1 cellular context compared by ENCODE assay signal in the genomic region with DNA sequence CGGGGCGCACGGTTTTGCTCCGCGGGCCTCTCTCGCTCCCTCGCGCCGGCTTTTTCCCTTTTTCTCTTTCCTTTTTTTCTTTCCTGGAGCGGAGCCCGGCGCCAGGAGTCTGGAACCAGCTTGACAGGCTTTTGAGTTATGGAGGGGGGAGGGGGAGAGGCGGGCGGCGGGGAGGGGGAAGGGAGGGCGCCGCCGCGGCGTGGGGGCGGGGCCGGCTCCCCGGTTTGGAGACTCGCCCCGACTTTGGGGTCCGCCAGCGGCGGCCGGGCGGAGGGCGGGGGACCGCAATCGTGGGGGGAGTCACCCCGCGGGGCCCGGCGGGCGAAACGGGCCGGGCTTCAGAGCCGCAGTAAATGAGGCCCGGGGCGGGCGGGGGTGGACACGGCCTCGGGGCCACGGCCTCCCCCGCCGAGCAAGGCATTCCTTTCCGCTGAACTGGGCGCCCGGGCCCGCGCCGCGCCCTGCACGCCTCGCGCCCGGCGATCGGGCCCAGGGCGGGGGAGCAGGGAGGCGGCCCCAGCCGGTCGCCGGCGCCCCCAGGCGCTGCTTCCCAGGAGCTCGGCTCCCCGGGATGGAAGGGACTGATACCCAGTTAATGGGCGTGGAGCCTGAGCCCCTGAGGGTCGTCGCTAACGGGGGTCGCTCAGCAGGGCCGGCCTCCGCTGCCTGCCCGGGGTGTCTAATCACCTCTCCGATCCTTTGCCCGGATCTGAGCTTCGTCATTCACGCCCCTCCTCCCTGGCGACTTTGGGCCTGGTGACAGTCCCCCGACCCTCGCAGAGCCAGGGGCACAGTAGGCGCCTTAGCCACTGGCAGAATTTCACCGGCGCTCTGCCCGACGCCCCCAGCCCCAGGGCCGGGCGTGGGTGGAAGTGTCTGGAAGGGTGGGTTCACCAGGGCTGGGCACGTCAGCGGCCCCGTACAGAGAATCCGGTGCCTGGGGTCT.
TF ChIP-seq lines count a peak whose summit lies in the region.

No MANE protein-coding gene starts in this region.

TF ChIP-seq in HEK293, 187 proteins besides CTCF, POLR2A, EP300 and RAD21 (continued from another document and continues in another):
- TF ChIP-seq, protein P1, sequence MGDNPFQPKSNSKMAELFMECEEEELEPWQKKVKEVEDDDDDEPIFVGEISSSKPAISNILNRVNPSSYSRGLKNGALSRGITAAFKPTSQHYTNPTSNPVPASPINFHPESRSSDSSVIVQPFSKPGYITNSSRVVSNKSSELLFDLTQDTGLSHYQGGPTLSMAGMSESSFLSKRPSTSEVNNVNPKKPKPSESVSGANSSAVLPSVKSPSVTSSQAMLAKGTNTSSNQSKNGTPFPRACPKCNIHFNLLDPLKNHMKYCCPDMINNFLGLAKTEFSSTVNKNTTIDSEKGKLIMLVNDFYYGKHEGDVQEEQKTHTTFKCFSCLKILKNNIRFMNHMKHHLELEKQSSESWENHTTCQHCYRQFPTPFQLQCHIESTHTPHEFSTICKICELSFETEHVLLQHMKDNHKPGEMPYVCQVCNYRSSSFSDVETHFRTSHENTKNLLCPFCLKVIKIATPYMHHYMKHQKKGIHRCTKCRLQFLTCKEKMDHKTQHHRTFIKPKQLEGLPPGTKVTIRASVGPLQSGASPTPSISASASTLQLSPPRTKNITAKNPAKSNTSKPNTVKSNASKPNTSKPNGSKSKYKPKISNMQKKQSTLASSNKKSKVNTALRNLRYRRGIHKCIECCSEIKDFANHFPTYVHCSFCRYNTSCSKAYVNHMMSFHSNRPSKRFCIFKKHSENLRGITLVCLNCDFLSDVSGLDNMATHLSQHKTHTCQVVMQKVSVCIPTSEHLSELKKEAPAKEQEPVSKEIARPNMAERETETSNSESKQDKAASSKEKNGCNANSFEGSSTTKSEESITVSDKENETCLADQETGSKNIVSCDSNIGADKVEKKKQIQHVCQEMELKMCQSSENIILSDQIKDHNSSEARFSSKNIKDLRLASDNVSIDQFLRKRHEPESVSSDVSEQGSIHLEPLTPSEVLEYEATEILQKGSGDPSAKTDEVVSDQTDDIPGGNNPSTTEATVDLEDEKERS (tag by site-specific recombination; IDR thresholded peaks at IDR 0.05) = no peak
- 0 out of 2 replicates have a peak, but pooled peaks have one; percentile 12 for TF ChIP-seq ZNF777 (tag by site-specific recombination; IDR thresholded peaks at IDR 0.05; ENCODE audit: borderline replicate concordance)
- TF ChIP-seq PRDM6 (tag by site-specific recombination; IDR thresholded peaks at IDR 0.05) = no peak
- TF ChIP-seq IKZF3 (tag by site-specific recombination; IDR thresholded peaks at IDR 0.05) = peak; percentile 37; the same call in 1 of the 2 replicates
- peak; percentile 82 for TF ChIP-seq ZFHX2 (tag by site-specific recombination; conservative IDR thresholded peaks at IDR 0.05)
- no peak for TF ChIP-seq PRDM10 (tag by site-specific recombination; IDR thresholded peaks at IDR 0.05)
- peak; percentile 72; the same call in 1 of the 2 replicates for TF ChIP-seq ZFP37 (tag by site-specific recombination; IDR thresholded peaks at IDR 0.05)
- TF ChIP-seq ZXDB (tag by site-specific recombination; IDR thresholded peaks at IDR 0.05) = no peak; the same call in none of the 2 replicates
- TF ChIP-seq ZNF202 (tag by site-specific recombination; IDR thresholded peaks at IDR 0.05; ENCODE audit: borderline replicate concordance) = no peak
- no peak for TF ChIP-seq ZNF114 (tag by site-specific recombination; IDR thresholded peaks at IDR 0.05)
- TF ChIP-seq ZNF404 (tag by site-specific recombination; IDR thresholded peaks at IDR 0.05) = no peak
- 0 out of 2 replicates have a peak, but pooled peaks have one; percentile 4 for TF ChIP-seq ZNF146 (tag by site-specific recombination; IDR thresholded peaks at IDR 0.05)
- no peak for TF ChIP-seq INSM2 (tag by site-specific recombination; IDR thresholded peaks at IDR 0.05)
- no peak for TF ChIP-seq ZNF239 (tag by site-specific recombination; IDR thresholded peaks at IDR 0.05)
- TF ChIP-seq ZNF658 (tag by site-specific recombination; IDR thresholded peaks at IDR 0.05) = no peak
- no peak for TF ChIP-seq ZSCAN23 (tag by site-specific recombination; IDR thresholded peaks at IDR 0.05)
- TF ChIP-seq ZNF221 (tag by site-specific recombination; IDR thresholded peaks at IDR 0.05; ENCODE audit: borderline replicate concordance) = no peak
- TF ChIP-seq, protein P2, sequence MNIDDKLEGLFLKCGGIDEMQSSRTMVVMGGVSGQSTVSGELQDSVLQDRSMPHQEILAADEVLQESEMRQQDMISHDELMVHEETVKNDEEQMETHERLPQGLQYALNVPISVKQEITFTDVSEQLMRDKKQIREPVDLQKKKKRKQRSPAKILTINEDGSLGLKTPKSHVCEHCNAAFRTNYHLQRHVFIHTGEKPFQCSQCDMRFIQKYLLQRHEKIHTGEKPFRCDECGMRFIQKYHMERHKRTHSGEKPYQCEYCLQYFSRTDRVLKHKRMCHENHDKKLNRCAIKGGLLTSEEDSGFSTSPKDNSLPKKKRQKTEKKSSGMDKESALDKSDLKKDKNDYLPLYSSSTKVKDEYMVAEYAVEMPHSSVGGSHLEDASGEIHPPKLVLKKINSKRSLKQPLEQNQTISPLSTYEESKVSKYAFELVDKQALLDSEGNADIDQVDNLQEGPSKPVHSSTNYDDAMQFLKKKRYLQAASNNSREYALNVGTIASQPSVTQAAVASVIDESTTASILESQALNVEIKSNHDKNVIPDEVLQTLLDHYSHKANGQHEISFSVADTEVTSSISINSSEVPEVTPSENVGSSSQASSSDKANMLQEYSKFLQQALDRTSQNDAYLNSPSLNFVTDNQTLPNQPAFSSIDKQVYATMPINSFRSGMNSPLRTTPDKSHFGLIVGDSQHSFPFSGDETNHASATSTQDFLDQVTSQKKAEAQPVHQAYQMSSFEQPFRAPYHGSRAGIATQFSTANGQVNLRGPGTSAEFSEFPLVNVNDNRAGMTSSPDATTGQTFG (tag by site-specific recombination; IDR thresholded peaks at IDR 0.05; ENCODE audit: borderline replicate concordance) = no peak
- TF ChIP-seq ZNF747 (tag by site-specific recombination; IDR thresholded peaks at IDR 0.05) = no peak
- TF ChIP-seq GLI2 (tag by site-specific recombination; IDR thresholded peaks at IDR 0.05; ENCODE audit: borderline replicate concordance, low read depth) = no peak
- TF ChIP-seq YY1 (tag by site-specific recombination; IDR thresholded peaks at IDR 0.05) = no peak
- no peak; the same call in 1 of the 2 replicates for TF ChIP-seq ZSCAN16 (tag by site-specific recombination; IDR thresholded peaks at IDR 0.05)
- no peak for TF ChIP-seq ZNF10 (tag by site-specific recombination; IDR thresholded peaks at IDR 0.05)
- peak; percentile 20; the same call in 1 of the 2 replicates for TF ChIP-seq ZSCAN30 (tag by site-specific recombination; IDR thresholded peaks at IDR 0.05)
- no peak for TF ChIP-seq ZNF664 (tag by site-specific recombination; IDR thresholded peaks at IDR 0.05)
- TF ChIP-seq ZNF335 (tag by site-specific recombination; conservative IDR thresholded peaks at IDR 0.05) = peak; percentile 93
- TF ChIP-seq, protein P3, sequence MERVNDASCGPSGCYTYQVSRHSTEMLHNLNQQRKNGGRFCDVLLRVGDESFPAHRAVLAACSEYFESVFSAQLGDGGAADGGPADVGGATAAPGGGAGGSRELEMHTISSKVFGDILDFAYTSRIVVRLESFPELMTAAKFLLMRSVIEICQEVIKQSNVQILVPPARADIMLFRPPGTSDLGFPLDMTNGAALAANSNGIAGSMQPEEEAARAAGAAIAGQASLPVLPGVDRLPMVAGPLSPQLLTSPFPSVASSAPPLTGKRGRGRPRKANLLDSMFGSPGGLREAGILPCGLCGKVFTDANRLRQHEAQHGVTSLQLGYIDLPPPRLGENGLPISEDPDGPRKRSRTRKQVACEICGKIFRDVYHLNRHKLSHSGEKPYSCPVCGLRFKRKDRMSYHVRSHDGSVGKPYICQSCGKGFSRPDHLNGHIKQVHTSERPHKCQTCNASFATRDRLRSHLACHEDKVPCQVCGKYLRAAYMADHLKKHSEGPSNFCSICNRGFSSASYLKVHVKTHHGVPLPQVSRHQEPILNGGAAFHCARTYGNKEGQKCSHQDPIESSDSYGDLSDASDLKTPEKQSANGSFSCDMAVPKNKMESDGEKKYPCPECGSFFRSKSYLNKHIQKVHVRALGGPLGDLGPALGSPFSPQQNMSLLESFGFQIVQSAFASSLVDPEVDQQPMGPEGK (tag by site-specific recombination; IDR thresholded peaks at IDR 0.05) = peak; percentile 83
- no peak for TF ChIP-seq ZBTB11 (tag by site-specific recombination; conservative IDR thresholded peaks at IDR 0.05; ENCODE audit: low read depth)
- TF ChIP-seq ZIC2 (tag by site-specific recombination; IDR thresholded peaks at IDR 0.05) = peak; percentile 97
- no peak for TF ChIP-seq WT1 (tag by site-specific recombination; IDR thresholded peaks at IDR 0.05)
- TF ChIP-seq PBX3 (CRISPR knock-in tag; IDR thresholded peaks at IDR 0.05) = no peak
- no peak for TF ChIP-seq ZNF174 (tag by site-specific recombination; IDR thresholded peaks at IDR 0.05)
- no peak for TF ChIP-seq ZNF548 (tag by site-specific recombination; IDR thresholded peaks at IDR 0.05)
- no peak for TF ChIP-seq RBAK (tag by site-specific recombination; IDR thresholded peaks at IDR 0.05)
- no peak for TF ChIP-seq ZNF184 (tag by site-specific recombination; IDR thresholded peaks at IDR 0.05)
